In genomic region chr11:58524232-58525036, GRCh38 we compare ENCODE assay signal across 8 cellular contexts. TPM values are rescaled to one million over a fixed set of nuclear protein-coding genes. Genes with fewer than 3 reads are reported as not detected.
A peak's percentile ranks its signal among the peaks of the same experiment; 100 is the strongest.
DNase-seq lines count a peak whose midpoint lies in the region; ATAC-seq, FAIRE-seq and TF ChIP-seq lines count a peak whose summit lies in the region.

No MANE protein-coding gene starts in this region.

- TF ChIP-seq EP300 in gastroesophageal sphincter (IDR thresholded peaks at IDR 0.05) = no peak

- TF ChIP-seq CTCF in OCI-LY1 (IDR thresholded peaks at IDR 0.05; ENCODE audit: low read length) = peak; percentile 80
- peak; percentile 50 to 73 (median 63) for TF ChIP-seq CTCF in gastroesophageal sphincter (IDR thresholded peaks at IDR 0.05)
- TF ChIP-seq CTCF in omental fat pad (IDR thresholded peaks at IDR 0.05) = peak in 2 of 3 donors; percentile 35 to 66

- ATAC-seq in GM21526 (IDR thresholded peaks at IDR 0.05; ENCODE audit: low FRiP score, unreplicated experiment) = peak; percentile 35
- peak; percentile 73 for ATAC-seq in activated T-helper 17 cell treated with anti-CD3 and anti-CD28 coated beads, Interleukin-2, amount 50 U/mL, for 72 hours (replicated peaks)
- peak; percentile 86 for ATAC-seq in gastroesophageal sphincter
- ATAC-seq in omental fat pad (ENCODE audit: low FRiP score) = peak; percentile 86

- no peak overlapping the region for H3K9ac ChIP-seq in OCI-LY1 (ENCODE audit: low read length)

- no peaks in the 10 kb centered on the region for H3K9me3 ChIP-seq in OCI-LY1 (ENCODE audit: low read length)
- H3K9me3 ChIP-seq in gastroesophageal sphincter = no peaks in the 10 kb centered on the region

- peaks cover 44% of the 10 kb centered on the region for H3K36me3 ChIP-seq in OCI-LY1 (ENCODE audit: insufficient read depth, low read length)
- peaks cover 0 to 21% of the 10 kb centered on the region in 2 donors for H3K36me3 ChIP-seq in gastroesophageal sphincter

- FAIRE-seq in HTR-8/SVneo (lab: Jason Lieb, UNC) = peak; percentile 33

- peaks cover 79% of the 10 kb centered on the region for H3K36me3 Mint-ChIP-seq in activated T-helper 17 cell treated with anti-CD3 and anti-CD28 coated beads, Interleukin-2, amount 50 U/mL, for 72 hours (ENCODE audit: low read depth)

- peak overlapping the region; percentile 84 for H3K4me3 Mint-ChIP-seq in activated T-helper 17 cell treated with anti-CD3 and anti-CD28 coated beads, Interleukin-2, amount 50 U/mL, for 72 hours

- no peak overlapping the region for H3K4me2 ChIP-seq in OCI-LY1 (ENCODE audit: low read length)

- no peak for TF ChIP-seq POLR2A in gastroesophageal sphincter (IDR thresholded peaks at IDR 0.05)

- peaks cover 25% of the 10 kb centered on the region for H3K4me1 Mint-ChIP-seq in activated T-helper 17 cell treated with anti-CD3 and anti-CD28 coated beads, Interleukin-2, amount 50 U/mL, for 72 hours

- peak overlapping the region; percentile 91 for H3K27ac Mint-ChIP-seq in activated T-helper 17 cell treated with anti-CD3 and anti-CD28 coated beads, Interleukin-2, amount 50 U/mL, for 72 hours

- no peaks in the 10 kb centered on the region for H4K20me1 ChIP-seq in OCI-LY1 (ENCODE audit: insufficient read depth, low read length)

- H3K9me3 Mint-ChIP-seq in activated T-helper 17 cell treated with anti-CD3 and anti-CD28 coated beads, Interleukin-2, amount 50 U/mL, for 72 hours = no peaks in the 10 kb centered on the region

- H3K27me3 ChIP-seq in OCI-LY1 (ENCODE audit: insufficient read depth, low read length) (no peaks in the 10 kb centered on the region), gastroesophageal sphincter (no peaks in the 10 kb centered on the region)

- peaks cover 10% of the 10 kb centered on the region; the same call in 1 of the 2 replicates for H3F3A ChIP-seq in OCI-LY1 (ENCODE audit: insufficient read depth, low read length)

- no peak overlapping the region for H3K4me3 ChIP-seq in OCI-LY1 (ENCODE audit: low read depth, low read length, poor library complexity, severe bottlenecking)
- H3K4me3 ChIP-seq in gastroesophageal sphincter = peak overlapping the region in 1 of 2 donors; percentile 4

- H2AFZ ChIP-seq in OCI-LY1 (ENCODE audit: low read length) = no peak overlapping the region

- DNase-seq in ELF-1 (ENCODE audit: low read depth, low spot score) (peak; percentile 69), HTR-8/SVneo (ENCODE audit: insufficient read length, low spot score) (peak; percentile 71), omental fat pad (ENCODE audit: low spot score) (peak; percentile 34), GOT3 (lab: John Stamatoyannopoulos, UW) (no peak)

- no peaks in the 10 kb centered on the region for H3K79me2 ChIP-seq in OCI-LY1 (ENCODE audit: insufficient read depth, low read length)

- 21 to 26% methylated on average over 6 to 7 of the region's 7 CpGs for WGBS in gastroesophageal sphincter (ENCODE audit: low coverage in 1 of 2), 2 donors

- H3K27me3 Mint-ChIP-seq in activated T-helper 17 cell treated with anti-CD3 and anti-CD28 coated beads, Interleukin-2, amount 50 U/mL, for 72 hours = no peaks in the 10 kb centered on the region

- H3K27ac ChIP-seq in OCI-LY1 (ENCODE audit: low read depth, low read length, poor library complexity, severe bottlenecking) = peak overlapping the region; percentile 50
- H3K27ac ChIP-seq in gastroesophageal sphincter = peak overlapping the region in 3 of 4 donors; percentile 30 to 62 (median 37)

- H3K4me1 ChIP-seq in OCI-LY1 (ENCODE audit: insufficient read depth, low read length, severe bottlenecking) (peaks cover 18% of the 10 kb centered on the region), gastroesophageal sphincter (peaks cover 0 to 19% (median 0%) of the 10 kb centered on the region in 3 donors)

- no peaks in the 10 kb centered on the region for H3K9me2 ChIP-seq in OCI-LY1 (ENCODE audit: low read depth, low read length)

RNA-seq across cellular contexts. Expression of gene OR5B21, which starts 16.5 kb away (rescaled TPM):
- 1 to 10 TPM; 2.9 to 3.6 TPM for total RNA-seq in activated T-helper 17 cell treated with anti-CD3 and anti-CD28 coated beads, Interleukin-2, amount 50 U/mL, for 72 hours
- total RNA-seq in gastroesophageal sphincter (not detected), omental fat pad (not detected)

RNA-seq across cellular contexts. Expression of gene LPXN, which starts 51.2 kb away (rescaled TPM):
- total RNA-seq in activated T-helper 17 cell treated with anti-CD3 and anti-CD28 coated beads, Interleukin-2, amount 50 U/mL, for 72 hours = 100 to 1,000 TPM; 234 to 320 TPM
- total RNA-seq in gastroesophageal sphincter (1 to 10 TPM; 4.7 to 5.4 (median 5.3) TPM), omental fat pad (10 to 100 TPM in 3 of 4 donors, 1 to 10 TPM in 1; 9.8 to 40.7 (median 15.1) TPM)

RNA-seq across cellular contexts. Expression of gene ZFP91, which starts 54.4 kb away (rescaled TPM):
- 10 to 100 TPM; 45.7 to 47.4 TPM for total RNA-seq in activated T-helper 17 cell treated with anti-CD3 and anti-CD28 coated beads, Interleukin-2, amount 50 U/mL, for 72 hours
- 10 to 100 TPM; 64.9 to 94.8 (median 89.7) TPM for total RNA-seq in gastroesophageal sphincter
- 10 to 100 TPM; 40.9 to 49.8 (median 46.6) TPM for total RNA-seq in omental fat pad

Comparison
In these comparisons a context has a peak if more than half of its experiments do, and no peak if none do; other contexts are left out.
1. ATAC-seq: peak in every context shown above with its lines; median percentile 86 in gastroesophageal sphincter; 86 in omental fat pad; 73 in activated T-helper 17 cell treated with anti-CD3 and anti-CD28 coated beads, Interleukin-2, amount 50 U/mL, for 72 hours; 35 in GM21526.
2. RNA of gene LPXN, which starts 51.2 kb away (total RNA-seq): 234 to 320 TPM in activated T-helper 17 cell treated with anti-CD3 and anti-CD28 coated beads, Interleukin-2, amount 50 U/mL, for 72 hours; 9.8 to 40.7 TPM in omental fat pad and 4.7 to 5.4 TPM in gastroesophageal sphincter; every median in the first group is over 4 times any median in the second.
3. Peak in every context shown above with its lines, with median percentiles within 50 percentile points of each other: CTCF ChIP-seq.